9 cellular contexts compared by ENCODE assay signal in genomic region chr19:40333083-40333482, GRCh38. TPM values are rescaled to one million over a fixed set of nuclear protein-coding genes. Genes with fewer than 3 reads are reported as not detected.
"Had no signal": no experiment of that assay in that cellular context is flagged by ENCODE, and none has a peak within 500 bp of the region (broad histone marks: within the 10 kb centered on the region; RNA-seq: fewer than 3 reads in every experiment).

No MANE protein-coding gene starts in this region.

RNA-seq across cellular contexts. Expression of gene HIPK4, which starts 56.9 kb away (rescaled TPM):
- total RNA-seq: colonic mucosa, endothelial cell of umbilical vein, epithelial cell of proximal tubule, frontal cortex, kidney epithelial cell, left lobe of liver, left ventricle myocardium inferior, mucosa of gallbladder had no signal
- polyA plus RNA-seq: naive thymus-derived CD4-positive, alpha-beta T cell had no signal
